Comparison of ENCODE assay signal across 8 cellular contexts in genomic region chr4:185265942-185266341, GRCh38. TPM values are rescaled to one million over a fixed set of nuclear protein-coding genes. Genes with fewer than 3 reads are reported as not detected.
DNase-seq lines count a peak whose midpoint lies in the region; ATAC-seq and TF ChIP-seq lines count a peak whose summit lies in the region.

No MANE protein-coding gene starts in this region.

- no peak for TF ChIP-seq POLR2A in adrenal gland (IDR thresholded peaks at IDR 0.05)
- TF ChIP-seq POLR2A in testis (IDR thresholded peaks at IDR 0.05), result no peak

- TF ChIP-seq CTCF in adrenal gland (IDR thresholded peaks at IDR 0.05) (no peak), testis (IDR thresholded peaks at IDR 0.05) (no peak)

- H3K9me3 ChIP-seq in adrenal gland (replicated peaks in 1 of 3), result no peaks in the 10 kb centered on the region
- no peaks in the 10 kb centered on the region for H3K9me3 ChIP-seq in testis

- H3K27me3 ChIP-seq in adrenal gland (no peaks in the 10 kb centered on the region), testis (no peaks in the 10 kb centered on the region)

- ATAC-seq in GM18858 (IDR thresholded peaks at IDR 0.05; ENCODE audit: unreplicated experiment) (peak; percentile 71), HG02759 (IDR thresholded peaks at IDR 0.05; ENCODE audit: unreplicated experiment) (peak; percentile 86)

- H3K4me3 ChIP-seq in adrenal gland, result no peak overlapping the region
- H3K4me3 ChIP-seq in testis, result no peak overlapping the region

- no peak overlapping the region for H3K27ac ChIP-seq in adrenal gland
- no peak overlapping the region for H3K27ac ChIP-seq in testis

- WGBS in adrenal gland, 4 donors, result 43 to 54% (median 51%) methylated on average over 1 of the region's 1 CpG
- WGBS in testis, 2 donors, result 57 to 72% methylated on average over 1 of the region's 1 CpG

- H3K4me1 ChIP-seq in adrenal gland (replicated peaks in 1 of 2) (no peaks in the 10 kb centered on the region), testis (no peaks in the 10 kb centered on the region)

- peak; percentile 83 for DNase-seq in NOMO-1 treated with DMSO at 0.1 percent for 48 hours (lab: John Stamatoyannopoulos, UW; ENCODE audit: unreplicated experiment)
- DNase-seq in iris pigment epithelial cell (ENCODE audit: low read depth), result peak; percentile 83
- no peak for DNase-seq in adrenal gland
- DNase-seq in stimulated activated naive CD4-positive, alpha-beta T cell treated with Interleukin-2 at 50 U/mL for 16 hours (lab: John Stamatoyannopoulos, UW), result no peak
- DNase-seq in testis, result no peak
- DNase-seq in mucosa of gallbladder (ENCODE audit: low spot score), result no peak

- H3K36me3 ChIP-seq in adrenal gland (replicated peaks in 1 of 2) (peaks cover 0 to 4% of the 10 kb centered on the region in 2 donors), testis (ENCODE audit: low read depth, missing control alignments) (no peaks in the 10 kb centered on the region)

- intact Hi-C loops in adrenal gland (cut with DNase I) (no loop called here), testis (cut with DNase I; ENCODE audit: low total_unique reads) (no loop called here)

RNA-seq across cellular contexts. Expression of gene SNX25, which starts 56.5 kb away (rescaled TPM):
- total RNA-seq in adrenal gland (10 to 100 TPM in 7 of 8 donors, 1 to 10 TPM in 1; 9.9 to 29.3 (median 17.4) TPM), testis (10 to 100 TPM; 45.0 to 50.5 TPM), mucosa of gallbladder (18.8 TPM)
- polyA plus RNA-seq in adrenal gland (10 to 100 TPM in 1 of 3 donors, 1 to 10 TPM in 2; 4.7 to 11.0 (median 5.9) TPM), testis (ENCODE audit: insufficient read depth, low read depth, low replicate concordance) (20.2 TPM)

Comparison
In these comparisons a context has a peak if more than half of its experiments do, and no peak if none do; other contexts are left out.
1. DNase-seq: peak in NOMO-1 treated with DMSO at 0.1 percent for 48 hours (single experiment) and iris pigment epithelial cell (single experiment); none in adrenal gland (0 of 7), stimulated activated naive CD4-positive, alpha-beta T cell treated with Interleukin-2 at 50 U/mL for 16 hours (single experiment), testis (single experiment) and mucosa of gallbladder (single experiment).